In genomic region chr1:19424651-19425570, GRCh38 we compare ENCODE assay signal across 9 cellular contexts.
DNase-seq lines count a peak whose midpoint lies in the region; ATAC-seq, FAIRE-seq and TF ChIP-seq lines count a peak whose summit lies in the region.
"Had no signal": no experiment of that assay in that cellular context is flagged by ENCODE, and none has a peak within 500 bp of the region (broad histone marks: within the 10 kb centered on the region; RNA-seq: fewer than 3 reads in every experiment).

No MANE protein-coding gene starts in this region.

- H3K36me3 ChIP-seq in Caco-2 (ENCODE audit: control insufficient read depth, insufficient read depth, low read length) = no peaks in the 10 kb centered on the region
- no peaks in the 10 kb centered on the region for H3K36me3 ChIP-seq in gastroesophageal sphincter
- H3K36me3 ChIP-seq in psoas muscle (ENCODE audit: insufficient read depth in 1 of 2, low read depth in 1 of 2) = no peaks in the 10 kb centered on the region

- no peaks in the 10 kb centered on the region for H3K9me3 ChIP-seq in Caco-2
- H3K9me3 ChIP-seq in gastroesophageal sphincter = no peaks in the 10 kb centered on the region
- H3K9me3 ChIP-seq in psoas muscle = no peaks in the 10 kb centered on the region

- no peak overlapping the region for H3K4me3 Mint-ChIP-seq in Caco-2 (ENCODE audit: unreplicated experiment)

- peaks cover 25% of the 10 kb centered on the region for H3K36me3 Mint-ChIP-seq in Caco-2 (ENCODE audit: insufficient read depth, unreplicated experiment)

- no peaks in the 10 kb centered on the region for H3K27me3 Mint-ChIP-seq in Caco-2 (ENCODE audit: insufficient read depth, unreplicated experiment)

- no peaks in the 10 kb centered on the region for H3K9me3 Mint-ChIP-seq in Caco-2 (ENCODE audit: unreplicated experiment)

- TF ChIP-seq CTCF in Caco-2 (IDR thresholded peaks at IDR 0.05; ENCODE audit: insufficient read depth in 1 of 2, low read depth in 1 of 2, low read length in 1 of 2, severe bottlenecking in 1 of 2, unreplicated experiment in 1 of 2) (no peak), gastroesophageal sphincter (IDR thresholded peaks at IDR 0.05) (no peak), psoas muscle (IDR thresholded peaks at IDR 0.05) (no peak)

- TF ChIP-seq POLR2A in gastroesophageal sphincter (IDR thresholded peaks at IDR 0.05) (no peak), H54 (IDR thresholded peaks at IDR 0.05; ENCODE audit: low read depth, low read length) (no peak)

- ATAC-seq in gastroesophageal sphincter = no peak
- ATAC-seq in psoas muscle = peak in 2 of 4 donors; percentile 24 to 29
- no peak for ATAC-seq in GM19467 (IDR thresholded peaks at IDR 0.05; ENCODE audit: unreplicated experiment)
- no peak for ATAC-seq in GM21737 (IDR thresholded peaks at IDR 0.05; ENCODE audit: unreplicated experiment)

- H3K4me1 Mint-ChIP-seq in Caco-2 (ENCODE audit: low read depth, unreplicated experiment) = no peaks in the 10 kb centered on the region

- H3K4me3 ChIP-seq in Caco-2 (ENCODE audit: low read depth, low read length) (no peak overlapping the region), gastroesophageal sphincter (no peak overlapping the region), psoas muscle (no peak overlapping the region)

- H3K27me3 ChIP-seq in Caco-2 (replicated peaks; ENCODE audit: control insufficient read depth, insufficient read depth, low read length) (no peaks in the 10 kb centered on the region), gastroesophageal sphincter (no peaks in the 10 kb centered on the region), psoas muscle (ENCODE audit: insufficient read depth in 3 of 3, low read length in 2 of 3) (no peaks in the 10 kb centered on the region)

- H3K4me1 ChIP-seq in Caco-2 (peaks cover 17% of the 10 kb centered on the region; the same call in 1 of the 2 replicates), gastroesophageal sphincter (peaks cover 37 to 100% (median 78%) of the 10 kb centered on the region in 3 donors), psoas muscle (peaks cover 97% of the 10 kb centered on the region)

- peak overlapping the region; percentile 43 for H3K27ac Mint-ChIP-seq in Caco-2 (ENCODE audit: unreplicated experiment)

- POLR2A ChIA-PET in Caco-2 (lab: Charles Lee) = no interaction called here

- DNase-seq in Caco-2 = no peak
- peak; percentile 8 for DNase-seq in NCI-H748 treated with DMSO at 0.1 percent for 48 hours (lab: John Stamatoyannopoulos, UW)
- no peak for DNase-seq in psoas muscle
- DNase-seq in NOMO-1 treated with dmso at 0.1 percent for 144 hours (lab: John Stamatoyannopoulos, UW; ENCODE audit: unreplicated experiment) = no peak
- DNase-seq in H54 (ENCODE audit: insufficient read length, low spot score) = no peak
- DNase-seq: Calu3 had no signal

- peak overlapping the region; percentile 87 to 93 (median 92) for H3K27ac ChIP-seq in gastroesophageal sphincter
- H3K27ac ChIP-seq in psoas muscle = peak overlapping the region; percentile 60

- WGBS in gastroesophageal sphincter (ENCODE audit: low coverage in 1 of 2), 2 donors = 23 to 30% methylated on average over 2 to 4 of the region's 7 CpGs
- WGBS in psoas muscle, 3 donors = 41 to 54% (median 42%) methylated on average over 7 of the region's 7 CpGs

- BruUV-seq in Caco-2 (replicated peaks; lab: Mats Ljungman, UMichigan) = no TSS peak

- intact Hi-C loops in Caco-2 (cut with micrococcal nuclease; ENCODE audit: unreplicated experiment) = no loop called here
- intact Hi-C loops in psoas muscle (cut with DNase I) = no loop called here

- no peak for FAIRE-seq in H54 (lab: Jason Lieb, UNC)

- CTCF ChIA-PET in Caco-2 (lab: Charles Lee) = no interaction called here

- TF ChIP-seq EP300 in gastroesophageal sphincter (IDR thresholded peaks at IDR 0.05) = no peak
